Comparison of ENCODE assay signal across 21 cellular contexts in genomic region chr10:123557366-123558108, GRCh38.
"Had no signal": no experiment of that assay in that cellular context is flagged by ENCODE, and none has a peak within 500 bp of the region (broad histone marks: within the 10 kb centered on the region; RNA-seq: fewer than 3 reads in every experiment).

No MANE protein-coding gene starts in this region.

- H3K36me3 Mint-ChIP-seq: activated naive CD8-positive, alpha-beta T cell treated with anti-CD3 and anti-CD28 coated beads, Interleukin-2, amount 10 ng/mL, durations not matched to agents 7 days and 5 days; WTC11 had no signal

- H3K9me3 ChIP-seq: gastroesophageal sphincter, heart right ventricle, lower lobe of right lung, pancreas, testis had no signal

- ATAC-seq: gastroesophageal sphincter; heart right ventricle; left cardiac atrium; pancreas; stimulated activated naive CD8-positive, alpha-beta T cell treated with anti-CD3 and anti-CD28 coated beads, Interleukin-15, Interleukin-2, amounts not matched to agents 100 U/mL and 50 U/mL, for 24 hours; WTC11 had no signal

- H3K4me1 ChIP-seq: heart right ventricle, lower lobe of right lung, pancreas, testis had no signal

- H3K27ac ChIP-seq: brain microvascular endothelial cell, gastroesophageal sphincter, heart right ventricle, lower lobe of right lung, pancreas, testis had no signal

- H3K27me3 ChIP-seq: brain microvascular endothelial cell, pancreas, testis had no signal

- DNase-seq: activated CD4-positive, alpha-beta memory T cell treated with anti-CD3 and anti-CD28 coated beads, Interleukin-2, amount 10 ng/mL, durations not matched to agents 7 days and 5 days; activated CD4-positive, alpha-beta T cell treated with anti-CD3 and anti-CD28 coated beads for 4 hours; activated naive CD8-positive, alpha-beta T cell treated with anti-CD3 and anti-CD28 coated beads, Interleukin-2, amount 10 ng/mL, durations not matched to agents 7 days and 5 days; anterior cingulate cortex; brain microvascular endothelial cell; cerebellar nuclear complex; heart right ventricle; left cardiac atrium; lower lobe of right lung; midbrain; pancreas; retina; small intestine; stimulated activated CD4-positive, alpha-beta T cell treated with anti-CD3 and anti-CD28 coated beads, Interleukin-4, amount 100 ng/mL, for 4 hours; stimulated activated CD8-positive, alpha-beta memory T cell treated with anti-CD3 and anti-CD28 coated beads, Interleukin-4, amount 100 ng/mL, for 48 hours; stimulated activated naive CD8-positive, alpha-beta T cell treated with anti-CD3 and anti-CD28 coated beads, Interleukin-15, Interleukin-2, amounts not matched to agents 100 U/mL and 50 U/mL, for 24 hours; T-helper 2 cell; testis had no signal

- H3K4me1 Mint-ChIP-seq: activated CD4-positive, alpha-beta memory T cell treated with anti-CD3 and anti-CD28 coated beads, Interleukin-2, amount 10 ng/mL, durations not matched to agents 7 days and 5 days; activated naive CD8-positive, alpha-beta T cell treated with anti-CD3 and anti-CD28 coated beads, Interleukin-2, amount 10 ng/mL, durations not matched to agents 7 days and 5 days had no signal

- H3K4me3 ChIP-seq: gastroesophageal sphincter, heart right ventricle, lower lobe of right lung, pancreas, testis had no signal

- H3K27ac Mint-ChIP-seq: activated CD4-positive, alpha-beta memory T cell treated with anti-CD3 and anti-CD28 coated beads, Interleukin-2, amount 10 ng/mL, durations not matched to agents 7 days and 5 days; activated naive CD8-positive, alpha-beta T cell treated with anti-CD3 and anti-CD28 coated beads, Interleukin-2, amount 10 ng/mL, durations not matched to agents 7 days and 5 days; activated T-helper 1 cell treated with anti-CD3 and anti-CD28 coated beads, Interleukin-12 subunit alpha, Interleukin-12 subunit beta, Interleukin-2, Interleukin-4 antibody, amounts not matched to agents 30 ng/mL and 10 ng/mL and 1 ng/mL, durations not matched to agents 14 hours and 24 hours and 36 hours; WTC11 had no signal

- H3K9me3 Mint-ChIP-seq: activated CD4-positive, alpha-beta memory T cell treated with anti-CD3 and anti-CD28 coated beads, Interleukin-2, amount 10 ng/mL, durations not matched to agents 7 days and 5 days; activated naive CD8-positive, alpha-beta T cell treated with anti-CD3 and anti-CD28 coated beads, Interleukin-2, amount 10 ng/mL, durations not matched to agents 7 days and 5 days; activated T-helper 1 cell treated with anti-CD3 and anti-CD28 coated beads, Interleukin-12 subunit alpha, Interleukin-12 subunit beta, Interleukin-2, Interleukin-4 antibody, amounts not matched to agents 30 ng/mL and 10 ng/mL and 1 ng/mL, durations not matched to agents 14 hours and 24 hours and 36 hours; WTC11 had no signal

- H3K4me3 Mint-ChIP-seq: activated CD4-positive, alpha-beta memory T cell treated with anti-CD3 and anti-CD28 coated beads, Interleukin-2, amount 10 ng/mL, durations not matched to agents 7 days and 5 days; activated naive CD8-positive, alpha-beta T cell treated with anti-CD3 and anti-CD28 coated beads, Interleukin-2, amount 10 ng/mL, durations not matched to agents 7 days and 5 days; activated T-helper 1 cell treated with anti-CD3 and anti-CD28 coated beads, Interleukin-12 subunit alpha, Interleukin-12 subunit beta, Interleukin-2, Interleukin-4 antibody, amounts not matched to agents 30 ng/mL and 10 ng/mL and 1 ng/mL, durations not matched to agents 14 hours and 24 hours and 36 hours; WTC11 had no signal

- H3K36me3 ChIP-seq: brain microvascular endothelial cell, gastroesophageal sphincter, heart right ventricle, lower lobe of right lung, pancreas had no signal
